Comparison of ENCODE assay signal across 15 cellular contexts in genomic region chr1:197913495-197914276, GRCh38. TPM values are rescaled to one million over a fixed set of nuclear protein-coding genes. Genes with fewer than 3 reads are reported as not detected.
DNase-seq lines count a peak whose midpoint lies in the region; ATAC-seq and TF ChIP-seq lines count a peak whose summit lies in the region.
"Had no signal": no experiment of that assay in that cellular context is flagged by ENCODE, and none has a peak within 500 bp of the region (broad histone marks: within the 10 kb centered on the region; RNA-seq: fewer than 3 reads in every experiment).

No MANE protein-coding gene starts in this region.

- no peak overlapping the region for H3K9ac ChIP-seq in GM23248
- H3K9ac ChIP-seq: parathyroid adenoma had no signal

- H3K79me2 ChIP-seq in GM23248 (ENCODE audit: insufficient read depth), result no peaks in the 10 kb centered on the region
- H3K79me2 ChIP-seq: parathyroid adenoma had no signal

- H2AFZ ChIP-seq in GM23248, result no peak overlapping the region; the same call in 1 of the 2 replicates
- H2AFZ ChIP-seq: parathyroid adenoma had no signal

- no peaks in the 10 kb centered on the region for H3K9me2 ChIP-seq in GM23248 (ENCODE audit: insufficient read depth)

- H3K4me1 Mint-ChIP-seq in activated CD8-positive, alpha-beta memory T cell treated with anti-CD3 and anti-CD28 coated beads, Interleukin-2, amount 10 ng/mL, durations not matched to agents 7 days and 5 days, result peaks cover 75% of the 10 kb centered on the region
- H3K4me1 Mint-ChIP-seq in brain, result peaks cover 88% of the 10 kb centered on the region
- H3K4me1 Mint-ChIP-seq in neural crest cell, result peaks cover 54% of the 10 kb centered on the region

- no peaks in the 10 kb centered on the region for H4K20me1 ChIP-seq in GM23248 (ENCODE audit: insufficient read depth)

- no peak for ATAC-seq in activated CD8-positive, alpha-beta memory T cell treated with anti-CD3 and anti-CD28 coated beads, Interleukin-2, amount 10 ng/mL, durations not matched to agents 7 days and 5 days
- ATAC-seq in HG02763 (IDR thresholded peaks at IDR 0.05; ENCODE audit: unreplicated experiment) (no peak), GM21825 (IDR thresholded peaks at IDR 0.05; ENCODE audit: unreplicated experiment) (no peak)

- H3K4me3 ChIP-seq in GM23248, result peak overlapping the region; percentile 53; the same call in 1 of the 2 replicates

- peaks cover 98% of the 10 kb centered on the region for H3K27me3 ChIP-seq in GM23248 (replicated peaks; ENCODE audit: insufficient read depth)

- H3K27me3 Mint-ChIP-seq in activated CD8-positive, alpha-beta memory T cell treated with anti-CD3 and anti-CD28 coated beads, Interleukin-2, amount 10 ng/mL, durations not matched to agents 7 days and 5 days, result peaks cover 98% of the 10 kb centered on the region
- H3K27me3 Mint-ChIP-seq in brain (peaks cover 100% of the 10 kb centered on the region), neural crest cell (ENCODE audit: low read depth) (peaks cover 100% of the 10 kb centered on the region)

- CTCF ChIA-PET in activated CD8-positive, alpha-beta memory T cell treated with anti-CD3 and anti-CD28 coated beads, Interleukin-2, amount 10 ng/mL, durations not matched to agents 7 days and 5 days (lab: Charles Lee), result interaction anchor here (1.1 to 9.6 kb wide), 6 partner anchors 10 to 388 kb away, joined by 3 to 50 read pairs (median 5); partner anchors contain the start of genes C1orf53 and NEK7

- H3K4me1 ChIP-seq in GM23248 (ENCODE audit: insufficient read depth), result 0 out of 2 replicates have a peak, but pooled peaks cover 10% of the 10 kb centered on the region
- H3K4me1 ChIP-seq: parathyroid adenoma had no signal

- no peaks in the 10 kb centered on the region for H3K9me3 ChIP-seq in GM23248 (ENCODE audit: low read depth)

- TF ChIP-seq CTCF in brain (conservative IDR thresholded peaks at IDR 0.05) (no peak), neural crest cell (conservative IDR thresholded peaks at IDR 0.05) (no peak)

- no peak overlapping the region for H3K27ac Mint-ChIP-seq in activated CD8-positive, alpha-beta memory T cell treated with anti-CD3 and anti-CD28 coated beads, Interleukin-2, amount 10 ng/mL, durations not matched to agents 7 days and 5 days
- H3K27ac Mint-ChIP-seq in brain, result peak overlapping the region in 2 of 5 experiments; percentile 8 to 96
- no peak overlapping the region for H3K27ac Mint-ChIP-seq in neural crest cell (ENCODE audit: unreplicated experiment)

- no peak overlapping the region for H3K4me2 ChIP-seq in GM23248 (ENCODE audit: unreplicated experiment)

- no peak overlapping the region for H3K27ac ChIP-seq in GM23248
- H3K27ac ChIP-seq: parathyroid adenoma had no signal

- 19% methylated on average over 26 of the region's 26 CpGs for WGBS in GM23248 (ENCODE audit: low coverage in 1 of 2, low lambda C conversion rate in 2 of 2, missing lambda C conversion rate in 2 of 2), 2 experiments

- in situ Hi-C loops in GM23248 (cut with MboI), result loop anchor here (25.0 kb wide), 2 partner anchors 549 to 774 kb away; no protein-coding TSS in a partner anchor

- no peaks in the 10 kb centered on the region for H3K9me3 Mint-ChIP-seq in activated CD8-positive, alpha-beta memory T cell treated with anti-CD3 and anti-CD28 coated beads, Interleukin-2, amount 10 ng/mL, durations not matched to agents 7 days and 5 days (ENCODE audit: low read depth)
- H3K9me3 Mint-ChIP-seq in brain, result peaks cover 0 to 6% (median 3%) of the 10 kb centered on the region in 5 experiments
- no peaks in the 10 kb centered on the region for H3K9me3 Mint-ChIP-seq in neural crest cell

- DNase-seq in activated CD8-positive, alpha-beta memory T cell treated with anti-CD3 and anti-CD28 coated beads, Interleukin-2, amount 10 ng/mL, durations not matched to agents 7 days and 5 days, result no peak
- no peak for DNase-seq in activated CD8-positive, alpha-beta memory T cell treated with anti-CD3 and anti-CD28 coated beads for 24 hours
- DNase-seq in GM23248 (no peak), neural crest cell (ENCODE audit: low read depth, low spot score) (no peak), COLO668 (lab: John Stamatoyannopoulos, UW; ENCODE audit: unreplicated experiment) (no peak)
- DNase-seq: dermis blood vessel endothelial cell, HCEC 1CT, NCI-H1417 treated with DMSO at 0.1 percent for 48 hours, NCI-H226, SIG-M5, small intestine had no signal

- peak overlapping the region; percentile 72 for H3K4me3 Mint-ChIP-seq in activated CD8-positive, alpha-beta memory T cell treated with anti-CD3 and anti-CD28 coated beads, Interleukin-2, amount 10 ng/mL, durations not matched to agents 7 days and 5 days
- peak overlapping the region; percentile 84 to 92 (median 86) for H3K4me3 Mint-ChIP-seq in brain
- H3K4me3 Mint-ChIP-seq in neural crest cell, result peak overlapping the region; percentile 31

- H3F3A ChIP-seq in GM23248 (ENCODE audit: insufficient read depth), result no peaks in the 10 kb centered on the region

- H3K36me3 Mint-ChIP-seq in activated CD8-positive, alpha-beta memory T cell treated with anti-CD3 and anti-CD28 coated beads, Interleukin-2, amount 10 ng/mL, durations not matched to agents 7 days and 5 days, result peaks cover 2% of the 10 kb centered on the region
- H3K36me3 Mint-ChIP-seq in brain, result no peaks in the 10 kb centered on the region
- no peaks in the 10 kb centered on the region for H3K36me3 Mint-ChIP-seq in neural crest cell (ENCODE audit: low read depth)

- H3K36me3 ChIP-seq in GM23248 (ENCODE audit: low read depth), result no peaks in the 10 kb centered on the region

RNA-seq across cellular contexts. Expression of gene LHX9, which starts 3.5 kb away (rescaled TPM):
- total RNA-seq in activated CD8-positive, alpha-beta memory T cell treated with anti-CD3 and anti-CD28 coated beads, Interleukin-2, amount 10 ng/mL, durations not matched to agents 7 days and 5 days, result under 1 TPM in 1 of 2 experiments, not detected in 1; 0.42 TPM
- 0.13 and 0.43 TPM in 2 replicates for total RNA-seq in GM23248 (2014; rRNA removed; shearing (Covaris generic))
- 1.3 and 1.5 TPM in 2 replicates for polyA plus RNA-seq in GM23248 (2016; fragmentation: Nextera tagmentation; extraction: Ambion mirVana)
- not detected for polyA plus RNA-seq in brain (ENCODE audit: insufficient read depth, low read depth, low replicate concordance)
- total RNA-seq in neural crest cell, result not detected in 2 replicates
- total RNA-seq: dermis blood vessel endothelial cell had no signal

RNA-seq across cellular contexts. Expression of gene C1orf53, which starts 11.3 kb away (rescaled TPM):
- total RNA-seq in activated CD8-positive, alpha-beta memory T cell treated with anti-CD3 and anti-CD28 coated beads, Interleukin-2, amount 10 ng/mL, durations not matched to agents 7 days and 5 days, result 1 to 10 TPM in 1 of 2 experiments, under 1 TPM in 1; 0.55 to 2.5 TPM
- 17.3 and 90.2 TPM in 2 replicates for total RNA-seq in GM23248 (2014; rRNA removed; shearing (Covaris generic))
- polyA plus RNA-seq in GM23248 (2016; fragmentation: Nextera tagmentation; extraction: Ambion mirVana), result 39.8 and 41.9 TPM in 2 replicates
- 2.3 TPM for polyA plus RNA-seq in brain (ENCODE audit: insufficient read depth, low read depth, low replicate concordance)
- total RNA-seq in neural crest cell, result 1.9 and 3.1 TPM in 2 replicates

Comparison
In these comparisons a context has a peak if more than half of its experiments do, and no peak if none do; other contexts are left out.
1. H3K4me3 Mint-ChIP-seq: peak in every context shown above with its lines; median percentile 86 in brain; 72 in activated CD8-positive, alpha-beta memory T cell treated with anti-CD3 and anti-CD28 coated beads, Interleukin-2, amount 10 ng/mL, durations not matched to agents 7 days and 5 days; 31 in neural crest cell.